8 cellular contexts compared by ENCODE assay signal in the genomic region with DNA sequence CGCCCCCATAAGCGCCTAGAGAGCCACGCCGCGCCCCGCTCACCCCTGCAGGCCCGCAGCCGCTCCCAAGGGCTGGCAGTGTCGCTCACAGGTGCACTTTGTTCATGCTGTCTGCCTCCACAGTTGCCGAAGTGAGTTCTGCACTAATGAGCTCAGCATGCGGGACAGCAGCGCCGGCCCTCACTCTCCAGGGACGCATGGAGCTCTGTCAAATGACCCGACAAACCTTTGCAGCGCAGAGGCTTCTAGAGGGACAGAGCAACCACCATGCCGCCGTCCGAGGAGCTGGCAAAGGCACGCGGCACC.
"Had no signal": no experiment of that assay in that cellular context is flagged by ENCODE, and none has a peak within 500 bp of the region (broad histone marks: within the 10 kb centered on the region; RNA-seq: fewer than 3 reads in every experiment).

No MANE protein-coding gene starts in this region.

- H3K4me2 ChIP-seq: GM23338 had no signal

- H3K4me1 ChIP-seq: HAP-1 had no signal

- DNase-seq: GM23248, GOT3, H9, HCEC 1CT, HFFc6 had no signal

- H3K9me3 ChIP-seq: HAP-1 had no signal

- H3K36me3 ChIP-seq: HAP-1 had no signal

- H3K27ac ChIP-seq: GM23248 had no signal

- H3K9ac ChIP-seq: GM23248 had no signal

- H2AFZ ChIP-seq: GM23248, GM23338 had no signal

- H3K4me3 ChIP-seq: GM23248, GM23338, HAP-1 had no signal

- ATAC-seq: HCT116 had no signal
